Comparison of ENCODE assay signal across 2 cellular contexts in genomic region chr1:87620807-87621206, GRCh38.
TF ChIP-seq lines count a peak whose summit lies in the region.

No MANE protein-coding gene starts in this region.

TF ChIP-seq in HepG2, 621 proteins besides CTCF, POLR2A, EP300 and RAD21 (continued from another document):
- TF ChIP-seq ZNF280B (CRISPR knock-in tag; IDR thresholded peaks at IDR 0.05; ENCODE audit: borderline replicate concordance) (no peak), CEBPB (IDR thresholded peaks at IDR 0.05; ENCODE audit: borderline replicate concordance, low read depth, low read length) (peak; percentile 67)

TF ChIP-seq in H1, 55 proteins besides CTCF, POLR2A, EP300 and RAD21 (continued from another document):
- no peak for TF ChIP-seq RBBP5 (IDR thresholded peaks at IDR 0.05; ENCODE audit: borderline replicate concordance, low read depth, low read length)
- TF ChIP-seq CHD1 (IDR thresholded peaks at IDR 0.05; ENCODE audit: low read depth, low read length): no peak
